ENCODE assay signal across 20 cellular contexts in genomic region chr14:72847721-72848120, GRCh38.
"Had no signal": no experiment of that assay in that cellular context is flagged by ENCODE, and none has a peak within 500 bp of the region (broad histone marks: within the 10 kb centered on the region; RNA-seq: fewer than 3 reads in every experiment).

No MANE protein-coding gene starts in this region.

- ATAC-seq: natural killer cell treated with Interleukin-12 subunit alpha and Interleukin-12 subunit beta and Interleukin-15 and Interleukin-18, amount 100 ng/mL, for 72 hours had no signal

- H3K27me3 Mint-ChIP-seq: natural killer cell treated with Interleukin-12 subunit alpha and Interleukin-12 subunit beta and Interleukin-15 and Interleukin-18, amount 100 ng/mL, for 72 hours had no signal

- H3K4me3 ChIP-seq: esophagus muscularis mucosa, hepatocyte, right atrium auricular region, skin epidermis, tibial artery, uterus had no signal

- H2AFZ ChIP-seq: hepatocyte had no signal

- H3K4me3 Mint-ChIP-seq: activated naive CD4-positive, alpha-beta T cell treated with anti-CD3 and anti-CD28 coated beads for 36 hours; natural killer cell treated with Interleukin-12 subunit alpha and Interleukin-12 subunit beta and Interleukin-15 and Interleukin-18, amount 100 ng/mL, for 72 hours had no signal

- H3K79me2 ChIP-seq: hepatocyte had no signal

- H3K27me3 ChIP-seq: esophagus muscularis mucosa, hepatocyte, right atrium auricular region, tibial artery, uterus had no signal

- H3K9me3 ChIP-seq: esophagus muscularis mucosa, right atrium auricular region, tibial artery, uterus had no signal

- H3K4me1 ChIP-seq: tibial artery, uterus had no signal

- H3K36me3 Mint-ChIP-seq: natural killer cell treated with Interleukin-12 subunit alpha and Interleukin-12 subunit beta and Interleukin-15 and Interleukin-18, amount 100 ng/mL, for 72 hours had no signal

- H3K27ac ChIP-seq: esophagus muscularis mucosa, hepatocyte, right atrium auricular region, skin epidermis, tibial artery, uterus had no signal

- H3K9me3 Mint-ChIP-seq: activated naive CD4-positive, alpha-beta T cell treated with anti-CD3 and anti-CD28 coated beads for 36 hours; activated T-helper 2 cell treated with anti-CD3 and anti-CD28 coated beads, Interferon-gamma antibody, Interleukin-2, Interleukin-4, amounts not matched to agents 10 μg/mL and 5 μg/mL and 100 μg/mL, durations not matched to agents 14 hours and 24 hours and 36 hours; natural killer cell treated with Interleukin-12 subunit alpha and Interleukin-12 subunit beta and Interleukin-15 and Interleukin-18, amount 100 ng/mL, for 72 hours had no signal

- H3K27ac Mint-ChIP-seq: activated naive CD4-positive, alpha-beta T cell treated with anti-CD3 and anti-CD28 coated beads for 36 hours; activated T-helper 2 cell treated with anti-CD3 and anti-CD28 coated beads, Interferon-gamma antibody, Interleukin-2, Interleukin-4, amounts not matched to agents 10 μg/mL and 5 μg/mL and 100 μg/mL, durations not matched to agents 14 hours and 24 hours and 36 hours; natural killer cell treated with Interleukin-12 subunit alpha and Interleukin-12 subunit beta and Interleukin-15 and Interleukin-18, amount 100 ng/mL, for 72 hours; progenitor cell of endocrine pancreas had no signal

- DNase-seq: activated CD4-positive, alpha-beta T cell treated with anti-CD3 and anti-CD28 coated beads for 1 hour; activated CD4-positive, alpha-beta T cell treated with anti-CD3 and anti-CD28 coated beads, Interleukin-2, amount 50 U/mL, for 48 hours; activated naive CD4-positive, alpha-beta T cell treated with anti-CD3 and anti-CD28 coated beads for 36 hours; caudate nucleus; kidney glomerular epithelial cell; mesenchymal stem cell; nucleus accumbens; stimulated activated CD4-positive, alpha-beta T cell treated with anti-CD3 and anti-CD28 coated beads, Interleukin-15, amount 100 ng/mL, for 24 hours; stimulated activated CD4-positive, alpha-beta T cell treated with anti-CD3 and anti-CD28 coated beads, Interleukin-4, amount 100 ng/mL, for 24 hours; stimulated activated naive CD4-positive, alpha-beta T cell; T1000; tibial artery; uterus had no signal

- H3K4me2 ChIP-seq: hepatocyte had no signal

- H3K36me3 ChIP-seq: esophagus muscularis mucosa, right atrium auricular region, tibial artery, uterus had no signal
